7 cellular contexts compared by ENCODE assay signal in genomic region chr4:151276787-151277557, GRCh38. TPM values are rescaled to one million over a fixed set of nuclear protein-coding genes. Genes with fewer than 3 reads are reported as not detected.
DNase-seq lines count a peak whose midpoint lies in the region; ATAC-seq and TF ChIP-seq lines count a peak whose summit lies in the region.

Gene PRSS48 (plus strand): TSS chr4:151277161. CDS start chr4:151277173, 12 bp downstream.

- H3K27ac ChIP-seq in psoas muscle, result no peak within 1 kb of the TSS

- 68 to 81% (median 74%) methylated on average over 7 of the region's 7 CpGs for WGBS in psoas muscle, 3 donors

- no peaks in the 10 kb centered on the region for H3K27me3 ChIP-seq in GM06990 (replicated peaks; ENCODE audit: control insufficient read depth, insufficient read depth, low read length)
- H3K27me3 ChIP-seq in NT2/D1 (ENCODE audit: insufficient read depth, insufficient read length), result no peaks in the 10 kb centered on the region
- H3K27me3 ChIP-seq in psoas muscle (ENCODE audit: insufficient read depth in 3 of 3, low read length in 2 of 3), result no peaks in the 10 kb centered on the region

- H3K9ac ChIP-seq in NT2/D1 (ENCODE audit: insufficient read length, low read depth), result no peak within 1 kb of the TSS

- H3K4me3 ChIP-seq in GM06990 (replicated peaks; ENCODE audit: low read depth, low read length) (no peak within 1 kb of the TSS), NT2/D1 (ENCODE audit: insufficient read length, low read depth) (no peak within 1 kb of the TSS), psoas muscle (no peak within 1 kb of the TSS)

- DNase-seq in GM06990 (ENCODE audit: extremely low read depth, insufficient read length), result peak; percentile 10
- DNase-seq in NT2/D1 (ENCODE audit: low read depth, low spot score), result peak; percentile 61
- peak; percentile 18 for DNase-seq in activated T-helper 2 cell treated with anti-CD3 and anti-CD28 coated beads, Interferon-gamma antibody, Interleukin-2, Interleukin-4, amounts not matched to agents 10 μg/mL and 5 μg/mL and 100 μg/mL, durations not matched to agents 14 hours and 24 hours and 36 hours (ENCODE audit: low spot score)
- DNase-seq in Right ventricle myocardium inferior (ENCODE audit: missing footprints), result peak; percentile 62
- peak; percentile 64 to 78 for DNase-seq in psoas muscle
- DNase-seq in SHP77 treated with DMSO at 0.1 percent for 48 hours (lab: John Stamatoyannopoulos, UW), result no peak

- H3K27ac Mint-ChIP-seq in activated T-helper 2 cell treated with anti-CD3 and anti-CD28 coated beads, Interferon-gamma antibody, Interleukin-2, Interleukin-4, amounts not matched to agents 10 μg/mL and 5 μg/mL and 100 μg/mL, durations not matched to agents 14 hours and 24 hours and 36 hours, result no peak within 1 kb of the TSS

- ATAC-seq in HG02610 (IDR thresholded peaks at IDR 0.05; ENCODE audit: unreplicated experiment) (peak; percentile 67), Right ventricle myocardium inferior (peak; percentile 61), psoas muscle (peak; percentile 70 to 97 (median 91))

- H3K4me1 Mint-ChIP-seq in activated T-helper 2 cell treated with anti-CD3 and anti-CD28 coated beads, Interferon-gamma antibody, Interleukin-2, Interleukin-4, amounts not matched to agents 10 μg/mL and 5 μg/mL and 100 μg/mL, durations not matched to agents 14 hours and 24 hours and 36 hours (ENCODE audit: low read depth), result no peaks in the 10 kb centered on the region

- H3K36me3 ChIP-seq in GM06990 (ENCODE audit: control insufficient read depth, insufficient read depth, low read length) (no peaks in the 10 kb centered on the region), NT2/D1 (ENCODE audit: insufficient read depth, insufficient read length, low read length) (peaks cover 3% of the 10 kb centered on the region), psoas muscle (ENCODE audit: insufficient read depth in 1 of 2, low read depth in 1 of 2) (no peaks in the 10 kb centered on the region)

- no peaks in the 10 kb centered on the region for H3K27me3 Mint-ChIP-seq in activated T-helper 2 cell treated with anti-CD3 and anti-CD28 coated beads, Interferon-gamma antibody, Interleukin-2, Interleukin-4, amounts not matched to agents 10 μg/mL and 5 μg/mL and 100 μg/mL, durations not matched to agents 14 hours and 24 hours and 36 hours (ENCODE audit: low read depth)

- H3K9me3 ChIP-seq in NT2/D1 (ENCODE audit: insufficient read depth, low read length), result no peaks in the 10 kb centered on the region
- H3K9me3 ChIP-seq in psoas muscle, result no peaks in the 10 kb centered on the region

- intact Hi-C loops in activated T-helper 2 cell treated with anti-CD3 and anti-CD28 coated beads, Interferon-gamma antibody, Interleukin-2, Interleukin-4, amounts not matched to agents 10 μg/mL and 5 μg/mL and 100 μg/mL, durations not matched to agents 14 hours and 24 hours and 36 hours (cut with micrococcal nuclease), result loop anchor here (10.0 kb wide), 1 partner anchor 88 kb away; no protein-coding TSS in a partner anchor
- intact Hi-C loops in Right ventricle myocardium inferior (cut with DNase I) (loop anchor here (1.0 to 5.0 kb wide), 2 partner anchors 50 to 85 kb away; partner anchors contain the start of gene SH3D19), psoas muscle (cut with DNase I) (loop anchor here (5.0 to 10.0 kb wide), 2 partner anchors 48 to 85 kb away; partner anchors contain the start of gene SH3D19 (in 1 of the 2))

- H3K4me1 ChIP-seq in NT2/D1 (ENCODE audit: insufficient read depth, insufficient read length), result no peaks in the 10 kb centered on the region
- peaks cover 7% of the 10 kb centered on the region for H3K4me1 ChIP-seq in psoas muscle

- TF ChIP-seq CTCF in GM06990 (IDR thresholded peaks at IDR 0.05; ENCODE audit: insufficient read depth, low read length, poor library complexity, severe bottlenecking) (peak; percentile 85), psoas muscle (IDR thresholded peaks at IDR 0.05) (peak; percentile 69)

- H3K4me3 Mint-ChIP-seq in activated T-helper 2 cell treated with anti-CD3 and anti-CD28 coated beads, Interferon-gamma antibody, Interleukin-2, Interleukin-4, amounts not matched to agents 10 μg/mL and 5 μg/mL and 100 μg/mL, durations not matched to agents 14 hours and 24 hours and 36 hours (ENCODE audit: low read depth), result no peak within 1 kb of the TSS

- H3K36me3 Mint-ChIP-seq in activated T-helper 2 cell treated with anti-CD3 and anti-CD28 coated beads, Interferon-gamma antibody, Interleukin-2, Interleukin-4, amounts not matched to agents 10 μg/mL and 5 μg/mL and 100 μg/mL, durations not matched to agents 14 hours and 24 hours and 36 hours (ENCODE audit: low read depth), result no peaks in the 10 kb centered on the region

- H3K9me3 Mint-ChIP-seq in activated T-helper 2 cell treated with anti-CD3 and anti-CD28 coated beads, Interferon-gamma antibody, Interleukin-2, Interleukin-4, amounts not matched to agents 10 μg/mL and 5 μg/mL and 100 μg/mL, durations not matched to agents 14 hours and 24 hours and 36 hours, result no peaks in the 10 kb centered on the region

RNA-seq across cellular contexts. Expression of gene PRSS48, which starts in this region (rescaled TPM):
- total RNA-seq in activated T-helper 2 cell treated with anti-CD3 and anti-CD28 coated beads, Interferon-gamma antibody, Interleukin-2, Interleukin-4, amounts not matched to agents 10 μg/mL and 5 μg/mL and 100 μg/mL, durations not matched to agents 14 hours and 24 hours and 36 hours, result not detected in 2 replicates
- total RNA-seq in Right ventricle myocardium inferior, result not detected
- total RNA-seq in psoas muscle, result not detected
- polyA plus RNA-seq in psoas muscle, result not detected

Comparison
In these comparisons a context has a peak if more than half of its experiments do, and no peak if none do; other contexts are left out.
1. Peak in DNase-seq in activated T-helper 2 cell treated with anti-CD3 and anti-CD28 coated beads, Interferon-gamma antibody, Interleukin-2, Interleukin-4, amounts not matched to agents 10 μg/mL and 5 μg/mL and 100 μg/mL, durations not matched to agents 14 hours and 24 hours and 36 hours; RNA of the gene not detected or under 1 TPM.
2. Peak in DNase-seq and ATAC-seq in Right ventricle myocardium inferior; RNA of the gene not detected or under 1 TPM.
3. Peak in DNase-seq and ATAC-seq in psoas muscle; RNA of the gene not detected or under 1 TPM.